Comparison of ENCODE assay signal across 1 cellular context in the genomic region with DNA sequence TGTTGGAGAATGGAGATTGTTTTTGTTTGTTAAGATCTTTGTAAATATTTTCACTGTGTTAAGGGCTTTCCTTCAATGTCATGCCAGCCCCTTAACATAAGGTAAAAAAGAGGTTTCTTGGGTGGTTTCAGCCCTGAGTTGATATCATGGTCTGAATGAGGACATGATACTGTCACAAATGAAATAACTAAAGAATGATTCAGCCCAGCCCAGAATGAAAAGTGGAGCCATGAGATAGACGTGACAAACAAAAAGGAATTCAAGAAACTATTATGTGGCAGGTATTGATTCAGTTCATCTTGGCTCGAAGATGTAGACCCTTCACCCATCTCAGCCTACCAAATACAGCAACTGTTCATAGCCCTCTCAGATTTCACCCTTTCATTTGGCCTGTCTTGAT.
TF ChIP-seq lines count a peak whose summit lies in the region.

No MANE protein-coding gene starts in this region.

TF ChIP-seq in SK-N-SH, 30 proteins besides CTCF, POLR2A, EP300 and RAD21 (continued from another document):
- TF ChIP-seq IRF3 (IDR thresholded peaks at IDR 0.05; ENCODE audit: low read depth, low read length) (no peak), SMC3 (IDR thresholded peaks at IDR 0.05; ENCODE audit: low read depth, low read length) (no peak), FOSL2 (IDR thresholded peaks at IDR 0.05; ENCODE audit: borderline replicate concordance, low read depth) (no peak)
TF ChIP-seq in SK-N-SH: peak in this region for 0.
